Comparison of ENCODE assay signal across 22 cellular contexts in the genomic region with DNA sequence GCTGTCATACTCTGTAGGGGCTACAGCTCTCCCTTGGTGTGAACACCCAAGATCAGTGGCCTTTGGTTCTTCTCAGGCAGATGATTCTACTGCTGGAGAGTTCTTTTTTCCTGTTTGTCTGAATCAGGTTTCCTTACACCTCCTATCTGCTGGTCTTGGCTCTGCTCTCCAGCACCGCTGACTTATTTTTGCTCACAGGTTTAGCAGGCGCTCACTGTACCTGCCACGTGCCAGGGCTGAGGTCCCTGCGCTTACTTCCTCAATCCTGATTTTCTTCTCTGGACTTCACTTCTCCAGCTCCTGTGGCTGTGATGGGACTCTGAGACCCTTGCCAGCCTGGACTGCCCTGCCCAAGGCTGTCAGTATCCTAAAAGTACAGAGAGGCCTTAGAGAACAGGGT. TPM values are rescaled to one million over a fixed set of nuclear protein-coding genes. Genes with fewer than 3 reads are reported as not detected.
DNase-seq lines count a peak whose midpoint lies in the region; ATAC-seq and TF ChIP-seq lines count a peak whose summit lies in the region.
"Had no signal": no experiment of that assay in that cellular context is flagged by ENCODE, and none has a peak within 500 bp of the region (broad histone marks: within the 10 kb centered on the region; RNA-seq: fewer than 3 reads in every experiment).

No MANE protein-coding gene starts in this region.

- H3K4me1 ChIP-seq in gastroesophageal sphincter: no peaks in the 10 kb centered on the region
- H3K4me1 ChIP-seq: A549; BE2C; BLaER1 treated with 17β-estradiol and CSF1 and Interleukin-3, amounts not matched to agents 10 nM and 100 nM had no signal

- no peaks in the 10 kb centered on the region for H3K36me3 ChIP-seq in gastroesophageal sphincter
- H3K36me3 ChIP-seq: BE2C; BLaER1 treated with 17β-estradiol and CSF1 and Interleukin-3, amounts not matched to agents 10 nM and 100 nM had no signal

- 81 to 100% methylated on average over 1 to 3 of the region's 4 CpGs for WGBS in gastroesophageal sphincter (ENCODE audit: low coverage in 1 of 2), 2 donors

- no peak overlapping the region for H3K4me3 ChIP-seq in gastroesophageal sphincter
- H3K4me3 ChIP-seq: A549; BLaER1 treated with 17β-estradiol and CSF1 and Interleukin-3, amounts not matched to agents 10 nM and 100 nM; GM12878; GM23248 had no signal

- H3K27me3 ChIP-seq in gastroesophageal sphincter: no peaks in the 10 kb centered on the region
- H3K27me3 ChIP-seq: BE2C; BLaER1 treated with 17β-estradiol and CSF1 and Interleukin-3, amounts not matched to agents 10 nM and 100 nM had no signal

- peak; percentile 9 for DNase-seq in D341Med (ENCODE audit: low spot score)
- DNase-seq in islet precursor cell: peak; percentile 22
- peak; percentile 20 for DNase-seq in superior temporal gyrus (ENCODE audit: extremely low spot score)
- DNase-seq in activated T-cell treated with anti-CD3 and anti-CD28 coated beads for 4 hours: no peak
- no peak for DNase-seq in NCI-H187 treated with DMSO at 0.1 percent for 48 hours (lab: John Stamatoyannopoulos, UW)
- DNase-seq: 8988T; ACHN; AML-193; CD4-positive, alpha-beta T cell; CD8-positive, alpha-beta memory T cell; DMS153; DND-41; GDM1; GM23248; HCEC 1CT had no signal

- ATAC-seq in gastroesophageal sphincter (no peak), HG03039 (IDR thresholded peaks at IDR 0.05; ENCODE audit: unreplicated experiment) (no peak)
- ATAC-seq: GM12878 had no signal

- no peak for TF ChIP-seq POLR2A in gastroesophageal sphincter (IDR thresholded peaks at IDR 0.05)

- H3K27ac ChIP-seq in VCaP: peak overlapping the region; percentile 62
- H3K27ac ChIP-seq in gastroesophageal sphincter: no peak overlapping the region
- H3K27ac ChIP-seq: A549; BLaER1 treated with 17β-estradiol and CSF1 and Interleukin-3, amounts not matched to agents 10 nM and 100 nM; GM23248 had no signal

- no peaks in the 10 kb centered on the region for H3K9me3 ChIP-seq in gastroesophageal sphincter
- H3K9me3 ChIP-seq: A549, BE2C had no signal

- no peak for TF ChIP-seq EP300 in gastroesophageal sphincter (IDR thresholded peaks at IDR 0.05)

- TF ChIP-seq CTCF in VCaP (conservative IDR thresholded peaks at IDR 0.05) (no peak), gastroesophageal sphincter (IDR thresholded peaks at IDR 0.05) (no peak)

RNA-seq across cellular contexts. Expression of gene BSN, which starts 9.5 kb away (rescaled TPM):
- total RNA-seq in gastroesophageal sphincter: under 1 TPM; 0.37 to 0.81 (median 0.73) TPM

Comparison
In these comparisons a context has a peak if more than half of its experiments do, and no peak if none do; other contexts are left out.
1. DNase-seq: peak in D341Med (single experiment), islet precursor cell (single experiment) and superior temporal gyrus (single experiment); none in activated T-cell treated with anti-CD3 and anti-CD28 coated beads for 4 hours (single experiment) and NCI-H187 treated with DMSO at 0.1 percent for 48 hours (single experiment).